10 cellular contexts compared by ENCODE assay signal in the genomic region with DNA sequence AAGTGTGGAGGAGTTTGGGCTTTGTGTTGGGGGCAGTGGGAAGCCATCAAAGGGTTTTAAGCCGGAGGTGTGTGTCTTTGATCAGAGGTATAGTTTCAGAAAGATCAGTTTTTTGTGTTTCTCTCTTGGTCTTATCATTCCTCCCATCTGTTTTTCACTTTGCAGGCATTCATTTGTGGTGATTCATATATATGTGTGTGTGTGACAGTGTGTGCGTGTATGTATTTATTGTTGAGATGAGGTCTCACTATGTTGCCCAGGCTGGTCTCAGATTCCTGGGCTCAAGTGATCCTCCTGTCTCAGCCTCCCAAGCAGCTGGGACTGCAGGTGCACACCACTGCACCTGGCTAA. TPM values are rescaled to one million over a fixed set of nuclear protein-coding genes. Genes with fewer than 3 reads are reported as not detected.
DNase-seq lines count a peak whose midpoint lies in the region; ATAC-seq and TF ChIP-seq lines count a peak whose summit lies in the region.
"Had no signal": no experiment of that assay in that cellular context is flagged by ENCODE, and none has a peak within 500 bp of the region (broad histone marks: within the 10 kb centered on the region; RNA-seq: fewer than 3 reads in every experiment).

No MANE protein-coding gene starts in this region.

- no peak for TF ChIP-seq POLR2A in thyroid gland (IDR thresholded peaks at IDR 0.05)

- no peak overlapping the region for H3K27ac Mint-ChIP-seq in activated naive CD4-positive, alpha-beta T cell treated with anti-CD3 and anti-CD28 coated beads, Interleukin-2, amount 10 ng/mL, durations not matched to agents 7 days and 5 days
- H3K27ac Mint-ChIP-seq in activated naive CD4-positive, alpha-beta T cell treated with anti-CD3 and anti-CD28 coated beads, Interleukin-2, amount 50 U/mL, for 72 hours = no peak overlapping the region
- no peak overlapping the region for H3K27ac Mint-ChIP-seq in natural killer cell

- H3K36me3 ChIP-seq in thyroid gland = no peaks in the 10 kb centered on the region

- WGBS in thyroid gland, 2 donors = 85 to 89% methylated on average over 2 of the region's 2 CpGs

- no peak for TF ChIP-seq CTCF in thyroid gland (IDR thresholded peaks at IDR 0.05)
- TF ChIP-seq CTCF in natural killer cell (IDR thresholded peaks at IDR 0.05) = no peak

- intact Hi-C loops in thyroid gland (cut with DNase I) = loop anchor here (10.0 kb wide), 1 partner anchor 72 kb away; no protein-coding TSS in a partner anchor
- intact Hi-C loops in natural killer cell (cut with micrococcal nuclease) = loop anchor here (2.0 kb wide), 1 partner anchor 78 kb away; no protein-coding TSS in a partner anchor

- no peaks in the 10 kb centered on the region for H3K9me3 Mint-ChIP-seq in activated naive CD4-positive, alpha-beta T cell treated with anti-CD3 and anti-CD28 coated beads, Interleukin-2, amount 10 ng/mL, durations not matched to agents 7 days and 5 days
- H3K9me3 Mint-ChIP-seq in activated naive CD4-positive, alpha-beta T cell treated with anti-CD3 and anti-CD28 coated beads, Interleukin-2, amount 50 U/mL, for 72 hours = no peaks in the 10 kb centered on the region
- no peaks in the 10 kb centered on the region for H3K9me3 Mint-ChIP-seq in natural killer cell

- H3K4me3 Mint-ChIP-seq in activated naive CD4-positive, alpha-beta T cell treated with anti-CD3 and anti-CD28 coated beads, Interleukin-2, amount 10 ng/mL, durations not matched to agents 7 days and 5 days = no peak overlapping the region
- no peak overlapping the region for H3K4me3 Mint-ChIP-seq in natural killer cell

- peaks cover 8 to 23% of the 10 kb centered on the region in 2 donors for H3K4me1 ChIP-seq in thyroid gland

- H3K27ac ChIP-seq in thyroid gland = peak overlapping the region in 2 of 3 donors; percentile 6 to 93

- peak; percentile 30 to 79 for ATAC-seq in activated naive CD4-positive, alpha-beta T cell treated with anti-CD3 and anti-CD28 coated beads, Interleukin-2, amount 50 U/mL, for 72 hours
- no peak for ATAC-seq in esophagus mucosa
- ATAC-seq in natural killer cell = no peak

- no peaks in the 10 kb centered on the region for H3K9me3 ChIP-seq in thyroid gland
- H3K9me3 ChIP-seq: Caco-2 had no signal

- H3K4me1 Mint-ChIP-seq in activated naive CD4-positive, alpha-beta T cell treated with anti-CD3 and anti-CD28 coated beads, Interleukin-2, amount 10 ng/mL, durations not matched to agents 7 days and 5 days = peaks cover 9% of the 10 kb centered on the region
- H3K4me1 Mint-ChIP-seq in natural killer cell = no peaks in the 10 kb centered on the region

- peak; percentile 55 for DNase-seq in activated naive CD4-positive, alpha-beta T cell treated with anti-CD3 and anti-CD28 coated beads, Interleukin-2, amount 10 ng/mL, durations not matched to agents 7 days and 5 days
- DNase-seq in activated naive CD4-positive, alpha-beta T cell treated with Interleukin-2 at 50 U/mL for 16 hours = no peak
- no peak for DNase-seq in activated naive CD4-positive, alpha-beta T cell treated with anti-CD3 and anti-CD28 coated beads, Interleukin-2, amount 50 U/mL, for 72 hours (ENCODE audit: low spot score in 2 of 2)
- peak; percentile 32 for DNase-seq in hepatic stellate cell (ENCODE audit: low spot score)
- DNase-seq in thyroid gland = no peak
- no peak for DNase-seq in activated effector memory CD4-positive, alpha-beta T cell treated with anti-CD3 and anti-CD28 coated beads, Interleukin-2, amount 50 U/mL, for 16 hours
- DNase-seq in natural killer cell = no peak
- DNase-seq: activated CD4-positive, alpha-beta T cell treated with anti-CD3 and anti-CD28 coated beads, Interleukin-2, amount 50 U/mL, for 48 hours; Caco-2 had no signal

- H3K27me3 ChIP-seq in thyroid gland = no peaks in the 10 kb centered on the region

- CTCF ChIA-PET in activated naive CD4-positive, alpha-beta T cell treated with anti-CD3 and anti-CD28 coated beads, Interleukin-2, amount 10 ng/mL, durations not matched to agents 7 days and 5 days (lab: Charles Lee) = no interaction called here

- H3K27me3 Mint-ChIP-seq in activated naive CD4-positive, alpha-beta T cell treated with anti-CD3 and anti-CD28 coated beads, Interleukin-2, amount 10 ng/mL, durations not matched to agents 7 days and 5 days = peaks cover 18% of the 10 kb centered on the region
- peaks cover 4 to 6% of the 10 kb centered on the region in 2 donors for H3K27me3 Mint-ChIP-seq in natural killer cell (ENCODE audit: low read depth in 2 of 2)

- no peak overlapping the region for H3K4me3 ChIP-seq in thyroid gland (replicated peaks in 1 of 3)

- no peaks in the 10 kb centered on the region for H3K36me3 Mint-ChIP-seq in activated naive CD4-positive, alpha-beta T cell treated with anti-CD3 and anti-CD28 coated beads, Interleukin-2, amount 10 ng/mL, durations not matched to agents 7 days and 5 days
- H3K36me3 Mint-ChIP-seq in activated naive CD4-positive, alpha-beta T cell treated with anti-CD3 and anti-CD28 coated beads, Interleukin-2, amount 50 U/mL, for 72 hours = no peaks in the 10 kb centered on the region
- H3K36me3 Mint-ChIP-seq in natural killer cell = no peaks in the 10 kb centered on the region

RNA-seq across cellular contexts. Expression of gene SERINC3, which starts 11.1 kb away (rescaled TPM):
- total RNA-seq in activated naive CD4-positive, alpha-beta T cell treated with anti-CD3 and anti-CD28 coated beads, Interleukin-2, amount 50 U/mL, for 72 hours = 10 to 100 TPM; 58.2 to 59.8 TPM
- total RNA-seq in thyroid gland (100 to 1,000 TPM; 113 to 140 (median 137) TPM), esophagus mucosa (64.9 TPM), natural killer cell (10 to 100 TPM; 70.1 to 89.6 (median 78.6) TPM)

RNA-seq across cellular contexts. Expression of gene PKIG, which starts 49.4 kb away (rescaled TPM):
- total RNA-seq in activated naive CD4-positive, alpha-beta T cell treated with anti-CD3 and anti-CD28 coated beads, Interleukin-2, amount 50 U/mL, for 72 hours = 10 to 100 TPM in 1 of 2 donors, 1 to 10 TPM in 1; 2.0 to 10.5 TPM
- 100 to 1,000 TPM; 108 to 145 (median 111) TPM for total RNA-seq in thyroid gland
- 11.3 TPM for total RNA-seq in esophagus mucosa
- 1 to 10 TPM in 2 of 3 donors, under 1 TPM in 1; 0.82 to 1.5 (median 1.5) TPM for total RNA-seq in natural killer cell

RNA-seq across cellular contexts. Expression of gene TTPAL, which starts 57.3 kb away (rescaled TPM):
- 10 to 100 TPM in 1 of 2 donors, 1 to 10 TPM in 1; 7.5 to 15.4 TPM for total RNA-seq in activated naive CD4-positive, alpha-beta T cell treated with anti-CD3 and anti-CD28 coated beads, Interleukin-2, amount 50 U/mL, for 72 hours
- total RNA-seq in thyroid gland (10 to 100 TPM; 14.2 to 27.7 (median 22.3) TPM), esophagus mucosa (19.4 TPM), natural killer cell (10 to 100 TPM; 17.2 to 22.9 (median 22.5) TPM)

Comparison
In these comparisons a context has a peak if more than half of its experiments do, and no peak if none do; other contexts are left out.
1. DNase-seq: peak in activated naive CD4-positive, alpha-beta T cell treated with anti-CD3 and anti-CD28 coated beads, Interleukin-2, amount 10 ng/mL, durations not matched to agents 7 days and 5 days (single experiment) and hepatic stellate cell (single experiment); none in activated naive CD4-positive, alpha-beta T cell treated with Interleukin-2 at 50 U/mL for 16 hours (single experiment), activated naive CD4-positive, alpha-beta T cell treated with anti-CD3 and anti-CD28 coated beads, Interleukin-2, amount 50 U/mL, for 72 hours (0 of 2), thyroid gland (0 of 2), activated effector memory CD4-positive, alpha-beta T cell treated with anti-CD3 and anti-CD28 coated beads, Interleukin-2, amount 50 U/mL, for 16 hours (single experiment) and natural killer cell (single experiment).
2. ATAC-seq: peak in activated naive CD4-positive, alpha-beta T cell treated with anti-CD3 and anti-CD28 coated beads, Interleukin-2, amount 50 U/mL, for 72 hours (2 of 2); none in esophagus mucosa (single experiment) and natural killer cell (0 of 3).